28 cellular contexts compared by ENCODE assay signal in genomic region chr21:29514652-29515247, GRCh38.
"Had no signal": no experiment of that assay in that cellular context is flagged by ENCODE, and none has a peak within 500 bp of the region (broad histone marks: within the 10 kb centered on the region; RNA-seq: fewer than 3 reads in every experiment).

No MANE protein-coding gene starts in this region.

- H3K9me3 ChIP-seq: colonic mucosa had no signal

- H3K4me3 ChIP-seq: colonic mucosa, coronary artery, dorsolateral prefrontal cortex, esophagus muscularis mucosa, esophagus squamous epithelium, gastrocnemius medialis, gastroesophageal sphincter, heart left ventricle, heart right ventricle had no signal

- FAIRE-seq: colon, endometrium, endothelial cell of umbilical vein, frontal cortex had no signal

- H3K4me1 ChIP-seq: colonic mucosa, esophagus muscularis mucosa, esophagus squamous epithelium, foreskin keratinocyte, gastrocnemius medialis, gastroesophageal sphincter, heart left ventricle, heart right ventricle had no signal

- DNase-seq: colonic mucosa; cortex of kidney; dermis blood vessel endothelial cell; dorsolateral prefrontal cortex; effector CD4-positive, alpha-beta T cell; effector CD8-positive, alpha-beta T cell; effector memory CD4-positive, alpha-beta T cell; effector memory CD8-positive, alpha-beta T cell; endodermal cell; erythroblast; esophagus squamous epithelium; foreskin fibroblast; foreskin keratinocyte; foreskin melanocyte; gastrocnemius medialis; glutamatergic neuron; head of caudate nucleus; heart left ventricle; heart right ventricle had no signal

- H3K27ac ChIP-seq: colonic mucosa, coronary artery, dorsolateral prefrontal cortex, epithelial cell of prostate, esophagus muscularis mucosa, esophagus squamous epithelium, foreskin keratinocyte, gastrocnemius medialis, gastroesophageal sphincter, heart left ventricle, heart right ventricle had no signal

- H3K27me3 ChIP-seq: colonic mucosa, dorsolateral prefrontal cortex, esophagus muscularis mucosa, esophagus squamous epithelium, foreskin keratinocyte, gastrocnemius medialis, gastroesophageal sphincter, heart left ventricle, heart right ventricle had no signal

- H3K36me3 ChIP-seq: colonic mucosa, esophagus muscularis mucosa, esophagus squamous epithelium, gastrocnemius medialis, gastroesophageal sphincter, heart left ventricle had no signal

- ATAC-seq: effector memory CD8-positive, alpha-beta T cell; esophagus mucosa; foreskin keratinocyte; gastrocnemius medialis; gastroesophageal sphincter; heart left ventricle; heart right ventricle had no signal
